In the genomic region with DNA sequence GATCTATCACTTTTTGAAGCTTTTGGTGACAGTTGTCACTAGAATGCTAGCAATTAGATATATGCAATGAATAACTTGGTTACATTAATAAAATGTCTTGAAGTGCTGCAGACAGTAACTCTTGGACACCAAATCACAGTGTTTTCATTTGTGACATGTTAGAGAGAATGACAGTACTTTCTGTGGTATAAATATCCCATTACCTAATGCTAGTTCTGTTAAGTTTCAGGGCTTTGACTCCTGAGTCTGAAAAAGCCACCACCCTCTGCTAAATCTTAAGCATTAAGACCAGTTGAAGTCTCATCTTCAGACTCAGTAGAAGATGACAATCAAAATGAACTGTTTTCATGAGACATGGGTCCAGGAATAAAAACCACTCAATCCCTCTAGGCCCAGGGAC, we compare ENCODE assay signal across 20 cellular contexts.
"Had no signal": no experiment of that assay in that cellular context is flagged by ENCODE, and none has a peak within 500 bp of the region (broad histone marks: within the 10 kb centered on the region; RNA-seq: fewer than 3 reads in every experiment).

No MANE protein-coding gene starts in this region.

- H3K27ac ChIP-seq: coronary artery, Peyer's patch, RWPE1 had no signal

- H3K9me3 ChIP-seq: Peyer's patch had no signal

- H3K4me1 ChIP-seq: Peyer's patch had no signal

- H3K4me3 ChIP-seq: coronary artery, Peyer's patch had no signal

- ATAC-seq: activated CD8-positive, alpha-beta memory T cell treated with anti-CD3 and anti-CD28 coated beads, Interleukin-2, amount 10 ng/mL, durations not matched to agents 7 days and 5 days; WTC11 had no signal

- DNase-seq: activated CD4-positive, alpha-beta T cell treated with anti-CD3 and anti-CD28 coated beads for 1 hour; activated CD4-positive, alpha-beta T cell treated with anti-CD3 and anti-CD28 coated beads, Interleukin-2, amount 10 ng/mL, durations not matched to agents 24 days and 14 days; activated CD4-positive, alpha-beta T cell treated with anti-CD3 and anti-CD28 coated beads, Interleukin-2, amount 50 U/mL, for 48 hours; activated CD8-positive, alpha-beta memory T cell treated with anti-CD3 and anti-CD28 coated beads, Interleukin-2, amount 10 ng/mL, durations not matched to agents 7 days and 5 days; activated effector memory CD4-positive, alpha-beta T cell treated with Interleukin-2 at 50 U/mL for 16 hours; activated naive CD4-positive, alpha-beta T cell; activated T-cell treated with anti-CD3 and anti-CD28 coated beads, Interleukin-2, amount 50 U/mL, for 24 hours; aorta; central memory CD4-positive, alpha-beta T cell; NCI-H1092; NCI-H1417; NCI-H2029; NCI-H2107; NCI-H510A treated with DMSO at 0.1 percent for 48 hours; NCI-H69; Peyer's patch; SHP77 treated with DMSO at 0.1 percent for 48 hours had no signal

- H3K36me3 ChIP-seq: Peyer's patch had no signal

- H3K27me3 ChIP-seq: Peyer's patch had no signal
